18 cellular contexts compared by ENCODE assay signal in genomic region chr15:76349301-76350070, GRCh38. TPM values are rescaled to one million over a fixed set of nuclear protein-coding genes. Genes with fewer than 3 reads are reported as not detected.
DNase-seq lines count a peak whose midpoint lies in the region; ATAC-seq, FAIRE-seq and TF ChIP-seq lines count a peak whose summit lies in the region.
"Had no signal": no experiment of that assay in that cellular context is flagged by ENCODE, and none has a peak within 500 bp of the region (broad histone marks: within the 10 kb centered on the region; RNA-seq: fewer than 3 reads in every experiment).

No MANE protein-coding gene starts in this region.

- no peak for FAIRE-seq in small intestine (lab: Jason Lieb, UNC)
- FAIRE-seq: GM19239, H54 had no signal

- H3K27me3 ChIP-seq in RWPE2 (ENCODE audit: insufficient read depth, poor library complexity, severe bottlenecking) (no peaks in the 10 kb centered on the region), small intestine (ENCODE audit: control insufficient read depth in 2 of 2, insufficient read depth in 2 of 2, low read length in 2 of 2) (peaks cover 3 to 12% of the 10 kb centered on the region in 2 donors)
- peaks cover 16 to 18% of the 10 kb centered on the region in 2 donors for H3K27me3 ChIP-seq in naive thymus-derived CD4-positive, alpha-beta T cell (ENCODE audit: control insufficient read depth in 2 of 2, insufficient read depth in 2 of 2, low read length in 2 of 2)

- TF ChIP-seq CTCF in AG10803 (conservative IDR thresholded peaks at IDR 0.05; ENCODE audit: low read length) (no peak), HFFc6 (IDR thresholded peaks at IDR 0.05) (no peak), RWPE2 (IDR thresholded peaks at IDR 0.05; ENCODE audit: poor library complexity, severe bottlenecking) (no peak), foreskin fibroblast (IDR thresholded peaks at IDR 0.05; ENCODE audit: low read depth, low read length) (no peak)

- H3K27ac ChIP-seq in RWPE2 (ENCODE audit: poor library complexity, severe bottlenecking): no peak overlapping the region
- H3K27ac ChIP-seq in naive thymus-derived CD4-positive, alpha-beta T cell (ENCODE audit: low read depth, low read length): no peak overlapping the region
- H3K27ac ChIP-seq in small intestine (ENCODE audit: low read depth in 1 of 2, low read length in 1 of 2): no peak overlapping the region
- H3K27ac ChIP-seq: C4-2B, Peyer's patch had no signal

- intact Hi-C loops in naive thymus-derived CD4-positive, alpha-beta T cell (cut with micrococcal nuclease): loop anchor here in 1 of 2 donors (10.0 kb wide), 1 partner anchor 285 kb away; no protein-coding TSS in a partner anchor

- peak; percentile 17; the same call in 1 of the 3 replicates for ATAC-seq in RWPE2 (ENCODE audit: low read depth)
- ATAC-seq in naive thymus-derived CD4-positive, alpha-beta T cell: no peak

- no peaks in the 10 kb centered on the region for H3K36me3 Mint-ChIP-seq in HFFc6 (ENCODE audit: low read depth)
- peaks cover 8 to 43% (median 33%) of the 10 kb centered on the region in 5 donors for H3K36me3 Mint-ChIP-seq in naive thymus-derived CD4-positive, alpha-beta T cell

- H3K36me3 ChIP-seq in RWPE2 (ENCODE audit: low read depth): no peaks in the 10 kb centered on the region; the same call in none of the 2 replicates
- H3K36me3 ChIP-seq in naive thymus-derived CD4-positive, alpha-beta T cell (ENCODE audit: control insufficient read depth in 2 of 3, insufficient read depth in 3 of 3, low read length in 3 of 3): no peaks in the 10 kb centered on the region
- H3K36me3 ChIP-seq in small intestine (ENCODE audit: control insufficient read depth in 2 of 2, insufficient read depth in 2 of 2, low read length in 2 of 2): no peaks in the 10 kb centered on the region
- H3K36me3 ChIP-seq: Peyer's patch had no signal

- no peaks in the 10 kb centered on the region; the same call in 1 of the 2 replicates for H3K27me3 Mint-ChIP-seq in HFFc6 (ENCODE audit: insufficient read depth)
- H3K27me3 Mint-ChIP-seq in naive thymus-derived CD4-positive, alpha-beta T cell: peaks cover 25 to 55% (median 31%) of the 10 kb centered on the region in 5 donors

- H3K4me3 ChIP-seq in AG10803 (ENCODE audit: low read length) (no peak overlapping the region), RWPE2 (ENCODE audit: severe bottlenecking) (no peak overlapping the region), foreskin fibroblast (ENCODE audit: low read depth in 1 of 2, low read length in 2 of 2) (no peak overlapping the region), small intestine (ENCODE audit: low read depth in 1 of 2, low read length in 2 of 2) (no peak overlapping the region)
- no peak overlapping the region for H3K4me3 ChIP-seq in naive thymus-derived CD4-positive, alpha-beta T cell (ENCODE audit: low read length)
- H3K4me3 ChIP-seq: Peyer's patch had no signal

- H3K4me1 Mint-ChIP-seq in HFFc6 (ENCODE audit: low read depth): peaks cover 32% of the 10 kb centered on the region
- H3K4me1 Mint-ChIP-seq in naive thymus-derived CD4-positive, alpha-beta T cell: peaks cover 7 to 20% (median 10%) of the 10 kb centered on the region in 7 donors

- 85 to 95% (median 93%) methylated on average over 1 of the region's 1 CpG for WGBS in small intestine, 3 donors

- peak; percentile 36 for DNase-seq in AG10803 (ENCODE audit: low read depth)
- peak; percentile 32 for DNase-seq in HFFc6
- DNase-seq in RWPE2 (ENCODE audit: low spot score): no peak
- peak; percentile 35 to 56 for DNase-seq in foreskin fibroblast
- no peak for DNase-seq in naive thymus-derived CD4-positive, alpha-beta T cell
- no peak for DNase-seq in AML-193 (lab: John Stamatoyannopoulos, UW)
- DNase-seq in COR-L47 (lab: John Stamatoyannopoulos, UW): no peak
- DNase-seq in small intestine: no peak
- DNase-seq: DMS 273 treated with DMSO at 0.1 percent for 48 hours, MV-4-11, NCI-H1417 treated with DMSO at 0.1 percent for 48 hours, NCI-H1930, NCI-H2171 treated with DMSO at 0.1 percent for 48 hours, Peyer's patch, SHP77 had no signal

- CTCF ChIA-PET in naive thymus-derived CD4-positive, alpha-beta T cell (lab: Charles Lee): no interaction called here

- H3K9me3 ChIP-seq in RWPE2 (ENCODE audit: severe bottlenecking): no peaks in the 10 kb centered on the region
- H3K9me3 ChIP-seq in naive thymus-derived CD4-positive, alpha-beta T cell (ENCODE audit: control insufficient read depth in 2 of 3, low read length in 3 of 3): no peaks in the 10 kb centered on the region
- H3K9me3 ChIP-seq in small intestine (ENCODE audit: control insufficient read depth, low read depth): no peaks in the 10 kb centered on the region
- H3K9me3 ChIP-seq: Peyer's patch had no signal

- H3K4me1 ChIP-seq in RWPE2 (ENCODE audit: insufficient read depth, poor library complexity, severe bottlenecking): no peaks in the 10 kb centered on the region
- H3K4me1 ChIP-seq in naive thymus-derived CD4-positive, alpha-beta T cell (ENCODE audit: control insufficient read depth in 2 of 2, insufficient read depth in 2 of 2, low read length in 2 of 2): peaks cover 13 to 14% of the 10 kb centered on the region in 2 donors
- peaks cover 0 to 3% of the 10 kb centered on the region in 2 donors for H3K4me1 ChIP-seq in small intestine (ENCODE audit: control insufficient read depth in 2 of 2, insufficient read depth in 1 of 2, low read depth in 1 of 2, low read length in 1 of 2)

- H3K4me3 Mint-ChIP-seq in HFFc6: no peak overlapping the region
- H3K4me3 Mint-ChIP-seq in naive thymus-derived CD4-positive, alpha-beta T cell: no peak overlapping the region

- H3K9me3 Mint-ChIP-seq in HFFc6: no peaks in the 10 kb centered on the region
- peaks cover 0 to 10% (median 0%) of the 10 kb centered on the region in 11 donors for H3K9me3 Mint-ChIP-seq in naive thymus-derived CD4-positive, alpha-beta T cell

- H3K27ac Mint-ChIP-seq in HFFc6: 0 out of 2 replicates have a peak overlapping the region, but pooled peaks have one; percentile 8
- H3K27ac Mint-ChIP-seq in naive thymus-derived CD4-positive, alpha-beta T cell: no peak overlapping the region

- POLR2A ChIA-PET in naive thymus-derived CD4-positive, alpha-beta T cell (lab: Charles Lee): no interaction called here

RNA-seq across cellular contexts. Expression of gene ISL2, which starts 12.9 kb away (rescaled TPM):
- 1 to 10 TPM; 3.7 to 6.6 (median 5.0) TPM for total RNA-seq in HFFc6 (2021; fragmentation: NEBNext Ultra II Directional; extraction: Animal tissue kit (Norgen Biotek cat#: 25700))
- total RNA-seq in naive thymus-derived CD4-positive, alpha-beta T cell: under 1 TPM in 3 of 5 experiments, not detected in 2; 0.21 to 0.51 (median 0.27) TPM
- polyA plus RNA-seq in naive thymus-derived CD4-positive, alpha-beta T cell: not detected
- 1 to 10 TPM in 1 of 3 donors, under 1 TPM in 1, not detected in 1; 0.54 to 1.4 TPM for polyA plus RNA-seq in small intestine

RNA-seq across cellular contexts. Expression of gene ETFA, which starts 38.2 kb away (rescaled TPM):
- total RNA-seq in HFFc6 (2021; fragmentation: NEBNext Ultra II Directional; extraction: Animal tissue kit (Norgen Biotek cat#: 25700)): 100 to 1,000 TPM; 127 to 161 (median 146) TPM
- total RNA-seq in naive thymus-derived CD4-positive, alpha-beta T cell: 100 to 1,000 TPM in 1 of 5 experiments, 10 to 100 TPM in 4; 38.3 to 102 (median 47.8) TPM
- 100 to 1,000 TPM in 1 of 2 donors, 10 to 100 TPM in 1; 99.1 to 109 TPM for polyA plus RNA-seq in naive thymus-derived CD4-positive, alpha-beta T cell
- polyA plus RNA-seq in small intestine: 100 to 1,000 TPM; 184 to 346 (median 229) TPM

Comparison
In these comparisons a context has a peak if more than half of its experiments do, and no peak if none do; other contexts are left out.
1. DNase-seq: peak in AG10803 (single experiment), HFFc6 (single experiment) and foreskin fibroblast (2 of 2); none in RWPE2 (single experiment), naive thymus-derived CD4-positive, alpha-beta T cell (0 of 9), AML-193 (0 of 2), COR-L47 (single experiment) and small intestine (single experiment).